ENCODE assay signal across 1 cellular context in the genomic region with DNA sequence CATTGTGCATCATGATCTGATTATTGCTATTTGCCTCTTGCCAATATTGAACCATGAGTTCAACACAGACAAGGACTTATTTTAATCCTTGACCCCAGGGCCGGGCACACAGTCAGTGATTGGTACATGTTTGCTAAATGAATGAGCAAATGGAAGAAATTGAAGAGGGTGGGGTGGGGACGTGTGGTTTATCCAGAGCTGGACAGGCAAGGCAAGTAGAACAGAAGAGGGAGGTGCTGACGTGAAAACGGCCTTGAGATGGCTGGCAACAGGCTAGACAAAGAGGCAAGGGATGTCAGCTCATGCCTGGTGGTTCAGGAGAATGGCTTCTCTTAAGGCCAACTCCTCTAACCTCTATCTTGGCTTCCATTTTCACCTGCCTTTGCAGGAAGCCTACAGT. TPM values are rescaled to one million over a fixed set of nuclear protein-coding genes. Genes with fewer than 3 reads are reported as not detected.
"Had no signal": no experiment of that assay in that cellular context is flagged by ENCODE, and none has a peak within 500 bp of the region (broad histone marks: within the 10 kb centered on the region; RNA-seq: fewer than 3 reads in every experiment).

No MANE protein-coding gene starts in this region.

RNA-seq across cellular contexts. Expression of gene SOWAHD, which starts 50.1 kb away (rescaled TPM):
- total RNA-seq: G401 had no signal
